Comparison of ENCODE assay signal across 13 cellular contexts in genomic region chr21:14942801-14943490, GRCh38.
A peak's percentile ranks its signal among the peaks of the same experiment; 100 is the strongest.
DNase-seq lines count a peak whose midpoint lies in the region; ATAC-seq lines count a peak whose summit lies in the region.
"Had no signal": no experiment of that assay in that cellular context is flagged by ENCODE, and none has a peak within 500 bp of the region (broad histone marks: within the 10 kb centered on the region; RNA-seq: fewer than 3 reads in every experiment).

No MANE protein-coding gene starts in this region.

- H3K4me1 ChIP-seq in endocrine pancreas (ENCODE audit: control insufficient read depth, insufficient read depth, low read length) = peaks cover 20% of the 10 kb centered on the region

- H3K9me3 ChIP-seq in endocrine pancreas (ENCODE audit: control insufficient read depth, low read length) = no peaks in the 10 kb centered on the region

- H3K4me3 ChIP-seq in endocrine pancreas (ENCODE audit: control insufficient read depth, insufficient read depth, low read length) = peak overlapping the region; percentile 26
- H3K4me3 ChIP-seq: thoracic aorta had no signal

- ATAC-seq in HG02759 (IDR thresholded peaks at IDR 0.05; ENCODE audit: unreplicated experiment) = no peak
- ATAC-seq: activated CD8-positive, alpha-beta memory T cell treated with anti-CD3 and anti-CD28 coated beads, Interleukin-2, amount 10 ng/mL, durations not matched to agents 7 days and 5 days had no signal

- peak; percentile 70 for DNase-seq in DMS53 (lab: John Stamatoyannopoulos, UW)
- DNase-seq in NCI-H1930 (lab: John Stamatoyannopoulos, UW) = peak; percentile 75 to 78
- DNase-seq in myocyte (ENCODE audit: low read depth) = peak; percentile 16
- no peak for DNase-seq in occipital lobe (lab: John Stamatoyannopoulos, UW)
- no peak for DNase-seq in CD1c-positive myeloid dendritic cell (ENCODE audit: extremely low spot score)
- DNase-seq: activated CD8-positive, alpha-beta memory T cell treated with anti-CD3 and anti-CD28 coated beads, Interleukin-2, amount 10 ng/mL, durations not matched to agents 7 days and 5 days; C1 segment of cervical spinal cord; effector CD8-positive, alpha-beta T cell; GDM1; NCI-H2171 treated with DMSO at 0.1 percent for 48 hours had no signal

- H3K9ac ChIP-seq in endocrine pancreas (ENCODE audit: control insufficient read depth, insufficient read depth, low read length) = no peak overlapping the region

- H3K27me3 ChIP-seq in endocrine pancreas (ENCODE audit: control insufficient read depth, insufficient read depth, low read length) = no peaks in the 10 kb centered on the region

- H3K36me3 ChIP-seq in endocrine pancreas (ENCODE audit: control insufficient read depth, insufficient read depth, low read length) = no peaks in the 10 kb centered on the region
- H3K36me3 ChIP-seq: thoracic aorta had no signal

Comparison
In these comparisons a context has a peak if more than half of its experiments do, and no peak if none do; other contexts are left out.
1. DNase-seq: peak in DMS53 (single experiment), NCI-H1930 (2 of 2) and myocyte (single experiment); none in occipital lobe (single experiment) and CD1c-positive myeloid dendritic cell (single experiment).